ENCODE assay signal across 17 cellular contexts in the genomic region with DNA sequence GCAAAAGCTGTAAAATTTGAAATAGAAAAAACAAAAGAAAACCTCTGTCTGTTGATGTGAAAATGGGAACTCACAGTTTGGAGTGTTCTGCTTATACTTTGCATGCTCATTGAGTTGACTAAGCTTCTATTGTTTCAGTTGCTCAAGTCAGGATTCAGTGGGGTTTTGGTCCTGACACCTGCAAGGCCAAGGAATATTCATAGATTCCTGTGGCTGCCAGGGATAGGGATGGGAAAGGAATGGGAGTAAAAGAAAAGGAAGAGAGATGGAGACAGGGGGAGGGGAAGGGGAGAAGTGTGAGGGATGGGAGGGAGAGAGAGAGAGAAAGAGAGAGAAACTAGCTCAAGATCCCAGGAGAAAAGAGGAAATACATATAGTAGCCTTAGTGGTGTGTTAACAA. TPM values are rescaled to one million over a fixed set of nuclear protein-coding genes. Genes with fewer than 3 reads are reported as not detected.
DNase-seq lines count a peak whose midpoint lies in the region; ATAC-seq and TF ChIP-seq lines count a peak whose summit lies in the region.
"Had no signal": no experiment of that assay in that cellular context is flagged by ENCODE, and none has a peak within 500 bp of the region (broad histone marks: within the 10 kb centered on the region; RNA-seq: fewer than 3 reads in every experiment).

No MANE protein-coding gene starts in this region.

- ATAC-seq in WTC11 (peak; percentile 97), upper lobe of left lung (ENCODE audit: low FRiP score in 2 of 2) (no peak), HG02642 (IDR thresholded peaks at IDR 0.05; ENCODE audit: poor library complexity, unreplicated experiment) (no peak), GM18520 (IDR thresholded peaks at IDR 0.05; ENCODE audit: unreplicated experiment) (no peak)

- H3K36me3 ChIP-seq in HEK293 (ENCODE audit: control insufficient read depth in 2 of 2, insufficient read depth in 1 of 2, low read length in 2 of 2) (no peaks in the 10 kb centered on the region), iPS DF 6.9 (ENCODE audit: control insufficient read depth, insufficient read depth, low read length) (no peaks in the 10 kb centered on the region), upper lobe of left lung (no peaks in the 10 kb centered on the region)

- POLR2A ChIA-PET in HEK293 (lab: Yijun Ruan, JAX), result interaction anchor here (0.5 kb wide), 1 partner anchor 1829 kb away, joined by 3 read pairs; no protein-coding TSS in a partner anchor
- POLR2A ChIA-PET in WTC11 (lab: Charles Lee), result interaction anchor here (0.9 to 1.2 kb wide), 2 partner anchors 80 to 81 kb away, joined by 3 read pairs; a partner anchor contains a TSS

- no peak for TF ChIP-seq POLR2A in upper lobe of left lung (IDR thresholded peaks at IDR 0.05)

- CTCF ChIA-PET in HEK293 (lab: Yijun Ruan, JAX) (interaction anchor here (1.0 kb wide), 2 partner anchors 19 to 20 kb away, joined by 3 to 6 read pairs; no protein-coding TSS in a partner anchor), WTC11 (lab: Charles Lee) (interaction anchor here (0.7 to 1.2 kb wide), 2 partner anchors 27 to 55 kb away, joined by 3 to 6 read pairs; no protein-coding TSS in a partner anchor)

- H3K27me3 ChIP-seq in iPS DF 6.9 (ENCODE audit: control insufficient read depth, insufficient read depth, low read length) (no peaks in the 10 kb centered on the region), upper lobe of left lung (no peaks in the 10 kb centered on the region)

- H3K4me1 ChIP-seq in HEK293 (ENCODE audit: control insufficient read depth, insufficient read depth, low read length), result peaks cover 6% of the 10 kb centered on the region; the same call in 1 of the 2 replicates
- no peaks in the 10 kb centered on the region for H3K4me1 ChIP-seq in iPS DF 6.9 (ENCODE audit: control insufficient read depth, insufficient read depth, low read length)
- no peaks in the 10 kb centered on the region for H3K4me1 ChIP-seq in upper lobe of left lung

- H3K27ac ChIP-seq in HEK293 (ENCODE audit: extremely low read depth, low read depth, low read length) (no peak overlapping the region), iPS DF 6.9 (ENCODE audit: low read length) (no peak overlapping the region), upper lobe of left lung (no peak overlapping the region)
- H3K27ac ChIP-seq: KMS-11 had no signal

- peak; percentile 14 for DNase-seq in WTC11 (ENCODE audit: low spot score)
- peak; percentile 50 for DNase-seq in iPS DF 6.9 (ENCODE audit: low read depth, low spot score)
- no peak for DNase-seq in upper lobe of left lung
- DNase-seq in NCI-H345 treated with DMSO at 0.1 percent for 48 hours (lab: John Stamatoyannopoulos, UW; ENCODE audit: unreplicated experiment), result no peak
- DNase-seq: ACHN, C1 segment of cervical spinal cord, DMS79 treated with DMSO at 0.1 percent for 48 hours, NCI-H1436, NCI-H1930, NCI-H446, Right ventricle myocardium superior, SW 1271 had no signal

- H3K9me3 ChIP-seq in HEK293 (ENCODE audit: control insufficient read depth, insufficient read depth, low read depth, low read length) (no peaks in the 10 kb centered on the region), iPS DF 6.9 (ENCODE audit: control insufficient read depth, insufficient read depth, low read length) (no peaks in the 10 kb centered on the region), upper lobe of left lung (no peaks in the 10 kb centered on the region)

- H3K27ac Mint-ChIP-seq in WTC11 (peak overlapping the region; percentile 95), nephron (peak overlapping the region; percentile 87 to 92 (median 92))

- H3K4me1 Mint-ChIP-seq in WTC11, result peaks cover 35% of the 10 kb centered on the region
- peaks cover 11% of the 10 kb centered on the region for H3K4me1 Mint-ChIP-seq in nephron

- H3K36me3 Mint-ChIP-seq in WTC11 (no peaks in the 10 kb centered on the region), nephron (ENCODE audit: low read depth) (no peaks in the 10 kb centered on the region)

- peak overlapping the region; percentile 24 for H3K4me3 Mint-ChIP-seq in WTC11
- peak overlapping the region; percentile 31 to 44 (median 40) for H3K4me3 Mint-ChIP-seq in nephron

- H3K4me3 ChIP-seq in HEK293 (ENCODE audit: low read depth, low read length) (no peak overlapping the region), iPS DF 6.9 (ENCODE audit: low read length) (no peak overlapping the region), upper lobe of left lung (no peak overlapping the region)

- no peaks in the 10 kb centered on the region for H3K27me3 Mint-ChIP-seq in WTC11 (ENCODE audit: low read depth)
- H3K27me3 Mint-ChIP-seq in nephron (ENCODE audit: low read depth), result peaks cover 3% of the 10 kb centered on the region

- TF ChIP-seq CTCF in HEK293 (tag by site-specific recombination; IDR thresholded peaks at IDR 0.05) (no peak), WTC11 (IDR thresholded peaks at IDR 0.05) (no peak), nephron (IDR thresholded peaks at IDR 0.05; ENCODE audit: unreplicated experiment in 3 of 3) (no peak), upper lobe of left lung (IDR thresholded peaks at IDR 0.05) (no peak)

- no peak for TF ChIP-seq EP300 in upper lobe of left lung (IDR thresholded peaks at IDR 0.05)

- H3K9me3 Mint-ChIP-seq in WTC11, result no peaks in the 10 kb centered on the region
- H3K9me3 Mint-ChIP-seq in nephron, result no peaks in the 10 kb centered on the region

TF ChIP-seq in HEK293, 187 proteins besides CTCF, POLR2A, EP300 and RAD21:
- TF ChIP-seq, protein P1, sequence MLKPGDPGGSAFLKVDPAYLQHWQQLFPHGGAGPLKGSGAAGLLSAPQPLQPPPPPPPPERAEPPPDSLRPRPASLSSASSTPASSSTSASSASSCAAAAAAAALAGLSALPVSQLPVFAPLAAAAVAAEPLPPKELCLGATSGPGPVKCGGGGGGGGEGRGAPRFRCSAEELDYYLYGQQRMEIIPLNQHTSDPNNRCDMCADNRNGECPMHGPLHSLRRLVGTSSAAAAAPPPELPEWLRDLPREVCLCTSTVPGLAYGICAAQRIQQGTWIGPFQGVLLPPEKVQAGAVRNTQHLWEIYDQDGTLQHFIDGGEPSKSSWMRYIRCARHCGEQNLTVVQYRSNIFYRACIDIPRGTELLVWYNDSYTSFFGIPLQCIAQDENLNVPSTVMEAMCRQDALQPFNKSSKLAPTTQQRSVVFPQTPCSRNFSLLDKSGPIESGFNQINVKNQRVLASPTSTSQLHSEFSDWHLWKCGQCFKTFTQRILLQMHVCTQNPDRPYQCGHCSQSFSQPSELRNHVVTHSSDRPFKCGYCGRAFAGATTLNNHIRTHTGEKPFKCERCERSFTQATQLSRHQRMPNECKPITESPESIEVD (tag by site-specific recombination; IDR thresholded peaks at IDR 0.05), result 0 out of 2 replicates have a peak, but pooled peaks have one; percentile 21
- TF ChIP-seq OSR2 (tag by site-specific recombination; IDR thresholded peaks at IDR 0.05) (0 out of 2 replicates have a peak, but pooled peaks have one; percentile 41), SP3 (tag by site-specific recombination; IDR thresholded peaks at IDR 0.05) (no peak)

TF ChIP-seq in WTC11, 78 proteins besides CTCF, POLR2A, EP300 and RAD21:
- TF ChIP-seq, protein P2, sequence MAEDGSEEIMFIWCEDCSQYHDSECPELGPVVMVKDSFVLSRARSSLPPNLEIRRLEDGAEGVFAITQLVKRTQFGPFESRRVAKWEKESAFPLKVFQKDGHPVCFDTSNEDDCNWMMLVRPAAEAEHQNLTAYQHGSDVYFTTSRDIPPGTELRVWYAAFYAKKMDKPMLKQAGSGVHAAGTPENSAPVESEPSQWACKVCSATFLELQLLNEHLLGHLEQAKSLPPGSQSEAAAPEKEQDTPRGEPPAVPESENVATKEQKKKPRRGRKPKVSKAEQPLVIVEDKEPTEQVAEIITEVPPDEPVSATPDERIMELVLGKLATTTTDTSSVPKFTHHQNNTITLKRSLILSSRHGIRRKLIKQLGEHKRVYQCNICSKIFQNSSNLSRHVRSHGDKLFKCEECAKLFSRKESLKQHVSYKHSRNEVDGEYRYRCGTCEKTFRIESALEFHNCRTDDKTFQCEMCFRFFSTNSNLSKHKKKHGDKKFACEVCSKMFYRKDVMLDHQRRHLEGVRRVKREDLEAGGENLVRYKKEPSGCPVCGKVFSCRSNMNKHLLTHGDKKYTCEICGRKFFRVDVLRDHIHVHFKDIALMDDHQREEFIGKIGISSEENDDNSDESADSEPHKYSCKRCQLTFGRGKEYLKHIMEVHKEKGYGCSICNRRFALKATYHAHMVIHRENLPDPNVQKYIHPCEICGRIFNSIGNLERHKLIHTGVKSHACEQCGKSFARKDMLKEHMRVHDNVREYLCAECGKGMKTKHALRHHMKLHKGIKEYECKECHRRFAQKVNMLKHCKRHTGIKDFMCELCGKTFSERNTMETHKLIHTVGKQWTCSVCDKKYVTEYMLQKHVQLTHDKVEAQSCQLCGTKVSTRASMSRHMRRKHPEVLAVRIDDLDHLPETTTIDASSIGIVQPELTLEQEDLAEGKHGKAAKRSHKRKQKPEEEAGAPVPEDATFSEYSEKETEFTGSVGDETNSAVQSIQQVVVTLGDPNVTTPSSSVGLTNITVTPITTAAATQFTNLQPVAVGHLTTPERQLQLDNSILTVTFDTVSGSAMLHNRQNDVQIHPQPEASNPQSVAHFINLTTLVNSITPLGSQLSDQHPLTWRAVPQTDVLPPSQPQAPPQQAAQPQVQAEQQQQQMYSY (CRISPR knock-in tag; IDR thresholded peaks at IDR 0.05), result no peak
- TF ChIP-seq NFATC4 (CRISPR knock-in tag; IDR thresholded peaks at IDR 0.05), result no peak
- TF ChIP-seq ZNF423 (CRISPR knock-in tag; IDR thresholded peaks at IDR 0.05), result 0 out of 2 replicates have a peak, but pooled peaks have one; percentile 23
- TF ChIP-seq, protein P3, sequence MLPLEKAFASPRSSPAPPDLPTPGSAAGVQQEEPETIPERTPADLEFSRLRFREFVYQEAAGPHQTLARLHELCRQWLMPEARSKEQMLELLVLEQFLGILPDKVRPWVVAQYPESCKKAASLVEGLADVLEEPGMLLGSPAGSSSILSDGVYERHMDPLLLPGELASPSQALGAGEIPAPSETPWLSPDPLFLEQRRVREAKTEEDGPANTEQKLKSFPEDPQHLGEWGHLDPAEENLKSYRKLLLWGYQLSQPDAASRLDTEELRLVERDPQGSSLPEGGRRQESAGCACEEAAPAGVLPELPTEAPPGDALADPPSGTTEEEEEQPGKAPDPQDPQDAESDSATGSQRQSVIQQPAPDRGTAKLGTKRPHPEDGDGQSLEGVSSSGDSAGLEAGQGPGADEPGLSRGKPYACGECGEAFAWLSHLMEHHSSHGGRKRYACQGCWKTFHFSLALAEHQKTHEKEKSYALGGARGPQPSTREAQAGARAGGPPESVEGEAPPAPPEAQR (CRISPR knock-in tag; IDR thresholded peaks at IDR 0.05), result 0 out of 2 replicates have a peak, but pooled peaks have one; percentile 32
TF ChIP-seq in WTC11: peak in this region for 2.

RNA-seq across cellular contexts. Expression of a gene that starts 1.3 kb away (rescaled TPM):
- total RNA-seq in WTC11 (2021), result 9.0 to 18.7 TPM (median 15.5 TPM) in 3 replicates
- total RNA-seq in upper lobe of left lung, result 1 to 10 TPM; 1.4 to 5.2 (median 1.8) TPM

Comparison
In these comparisons a context has a peak if more than half of its experiments do, and no peak if none do; other contexts are left out.
1. DNase-seq: peak in WTC11 (single experiment) and iPS DF 6.9 (single experiment); none in upper lobe of left lung (0 of 2) and NCI-H345 treated with DMSO at 0.1 percent for 48 hours (single experiment).